ENCODE assay signal across 10 cellular contexts in the genomic region with DNA sequence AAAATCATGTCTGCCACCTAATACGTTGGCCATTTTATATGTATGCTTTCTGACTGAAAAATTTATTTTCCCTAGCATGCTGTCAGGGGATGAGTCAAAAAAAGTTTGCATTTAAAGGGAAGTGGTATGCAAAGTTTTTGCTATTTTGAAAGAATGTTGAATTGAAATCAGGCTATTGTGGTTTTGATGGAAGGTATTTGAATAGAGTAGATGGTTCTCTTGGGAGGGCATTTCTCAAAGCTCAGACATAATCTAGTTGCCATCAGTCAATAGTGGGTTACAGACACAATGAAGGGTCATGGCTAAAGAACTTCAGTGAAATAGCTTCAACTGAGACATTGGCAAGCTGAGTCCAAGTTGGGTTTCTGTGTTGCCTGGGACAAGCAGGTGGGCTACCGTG.
DNase-seq lines count a peak whose midpoint lies in the region; ATAC-seq and TF ChIP-seq lines count a peak whose summit lies in the region.
"Had no signal": no experiment of that assay in that cellular context is flagged by ENCODE, and none has a peak within 500 bp of the region (broad histone marks: within the 10 kb centered on the region; RNA-seq: fewer than 3 reads in every experiment).

No MANE protein-coding gene starts in this region.

- peaks cover 14% of the 10 kb centered on the region for H3K4me1 ChIP-seq in MM.1S (ENCODE audit: low read length)
- H3K4me1 ChIP-seq: adrenal gland had no signal

- no peak overlapping the region for H3K27ac Mint-ChIP-seq in natural killer cell

- H3K36me3 ChIP-seq in MM.1S (replicated peaks; ENCODE audit: insufficient read depth, low read length), result no peaks in the 10 kb centered on the region
- H3K36me3 ChIP-seq: adrenal gland had no signal

- POLR2A ChIA-PET in GM10248 (lab: Yijun Ruan, JAX), result interaction anchor here (1.3 kb wide), 1 partner anchor 13 kb away, joined by 3 read pairs; no protein-coding TSS in a partner anchor

- H3K4me3 Mint-ChIP-seq in natural killer cell, result no peak overlapping the region

- H3K27ac ChIP-seq in MM.1S (ENCODE audit: low read length), result peak overlapping the region; percentile 33; the same call in 1 of the 2 replicates
- H3K27ac ChIP-seq: adrenal gland had no signal

- no peaks in the 10 kb centered on the region for H3K9me3 Mint-ChIP-seq in natural killer cell

- ATAC-seq in GM19395 (IDR thresholded peaks at IDR 0.05; ENCODE audit: unreplicated experiment), result peak; percentile 94
- peak; percentile 84 for ATAC-seq in HG02884 (IDR thresholded peaks at IDR 0.05; ENCODE audit: unreplicated experiment)
- ATAC-seq in natural killer cell, result no peak

- H3K9me3 ChIP-seq in MM.1S (replicated peaks; ENCODE audit: insufficient read depth, low read length), result no peaks in the 10 kb centered on the region
- H3K9me3 ChIP-seq: adrenal gland had no signal

- H3K4me3 ChIP-seq in MM.1S (ENCODE audit: low read length), result no peak overlapping the region; the same call in 1 of the 2 replicates
- H3K4me3 ChIP-seq: adrenal gland had no signal

- TF ChIP-seq CTCF in GM10248 (IDR thresholded peaks at IDR 0.05; ENCODE audit: control extremely low read depth, extremely low read depth, low read depth, missing control alignments), result no peak
- TF ChIP-seq CTCF in MM.1S (IDR thresholded peaks at IDR 0.05; ENCODE audit: low read length), result no peak
- TF ChIP-seq CTCF in natural killer cell (IDR thresholded peaks at IDR 0.05), result no peak

- no peaks in the 10 kb centered on the region for H3K27me3 ChIP-seq in MM.1S (replicated peaks; ENCODE audit: insufficient read depth, low read length)
- H3K27me3 ChIP-seq: adrenal gland had no signal

- H3K9me2 ChIP-seq in MM.1S (replicated peaks; ENCODE audit: insufficient read depth, low read length), result no peaks in the 10 kb centered on the region

- intact Hi-C loops in natural killer cell (cut with micrococcal nuclease), result no loop called here

- no peaks in the 10 kb centered on the region for H3K79me2 ChIP-seq in MM.1S (ENCODE audit: low read length)

- DNase-seq in GM10248 (ENCODE audit: extremely low spot score) (peak; percentile 41), MM.1S (peak; percentile 55), GF-D8 (lab: John Stamatoyannopoulos, UW) (no peak), NCI-H2196 (lab: John Stamatoyannopoulos, UW; ENCODE audit: unreplicated experiment) (no peak), natural killer cell (no peak), Kasumi-1 (lab: John Stamatoyannopoulos, UW) (no peak)
- DNase-seq: adrenal gland, posterior cingulate gyrus had no signal

- no peaks in the 10 kb centered on the region for H3K4me1 Mint-ChIP-seq in natural killer cell

- peak overlapping the region; percentile 14; the same call in 1 of the 2 replicates for H2AFZ ChIP-seq in MM.1S (ENCODE audit: low read length)

- H3K9ac ChIP-seq in MM.1S (ENCODE audit: low read length), result no peak overlapping the region

- H3K36me3 Mint-ChIP-seq in natural killer cell, result peaks cover 40% of the 10 kb centered on the region

- H4K20me1 ChIP-seq in MM.1S (ENCODE audit: insufficient read depth, low read length), result no peaks in the 10 kb centered on the region

- peak overlapping the region; percentile 53 for H3K4me2 ChIP-seq in MM.1S (ENCODE audit: low read depth, low read length)

- H3F3A ChIP-seq in MM.1S (ENCODE audit: insufficient read depth, low read length), result no peaks in the 10 kb centered on the region

- no peaks in the 10 kb centered on the region for H3K27me3 Mint-ChIP-seq in natural killer cell (ENCODE audit: low read depth in 2 of 2)

- CTCF ChIA-PET in GM10248 (lab: Yijun Ruan, JAX), result interaction anchor here (1.1 to 2.2 kb wide), 9 partner anchors 8 to 745 kb away, joined by 3 to 14 read pairs (median 7); no protein-coding TSS in a partner anchor

Comparison
In these comparisons a context has a peak if more than half of its experiments do, and no peak if none do; other contexts are left out.
1. DNase-seq: peak in GM10248 (single experiment) and MM.1S (single experiment); none in GF-D8 (single experiment), NCI-H2196 (single experiment), natural killer cell (single experiment) and Kasumi-1 (0 of 2).
2. ATAC-seq: peak in GM19395 (single experiment) and HG02884 (single experiment); none in natural killer cell (0 of 3).